In genomic region chr14:23646648-23647549, GRCh38 we compare ENCODE assay signal across 23 cellular contexts. TPM values are rescaled to one million over a fixed set of nuclear protein-coding genes. Genes with fewer than 3 reads are reported as not detected.
DNase-seq lines count a peak whose midpoint lies in the region; ATAC-seq lines count a peak whose summit lies in the region.
"Had no signal": no experiment of that assay in that cellular context is flagged by ENCODE, and none has a peak within 500 bp of the region (broad histone marks: within the 10 kb centered on the region; RNA-seq: fewer than 3 reads in every experiment).

No MANE protein-coding gene starts in this region.

- H4K20me1 ChIP-seq in GM23248 (ENCODE audit: insufficient read depth), result no peaks in the 10 kb centered on the region

- H2AFZ ChIP-seq in GM23248, result no peak overlapping the region
- H2AFZ ChIP-seq: neural progenitor cell had no signal

- H3K36me3 ChIP-seq in GM23248 (ENCODE audit: low read depth), result no peaks in the 10 kb centered on the region
- H3K36me3 ChIP-seq: cardiac muscle cell, esophagus muscularis mucosa, heart right ventricle, neural progenitor cell, upper lobe of right lung had no signal

- H3K79me2 ChIP-seq in GM23248 (ENCODE audit: insufficient read depth), result no peaks in the 10 kb centered on the region

- no peaks in the 10 kb centered on the region for H3F3A ChIP-seq in GM23248 (ENCODE audit: insufficient read depth)

- DNase-seq in GM23248 (peak; percentile 51), M059J (ENCODE audit: low read depth) (peak; percentile 76), myocyte (ENCODE audit: low read depth) (peak; percentile 25)
- no peak for DNase-seq in activated naive CD4-positive, alpha-beta T cell treated with Interleukin-2 at 50 U/mL for 16 hours
- no peak for DNase-seq in stimulated activated CD4-positive, alpha-beta T cell treated with anti-CD3 and anti-CD28 coated beads, Interleukin-15, amount 100 ng/mL, for 24 hours
- DNase-seq: activated CD4-positive, CD25-positive, alpha-beta regulatory T cell treated with anti-CD3 and anti-CD28 coated beads, Interleukin-2, amount 50 U/mL, for 72 hours; C1 segment of cervical spinal cord; GOT3; heart right ventricle; NCI-H146; NCI-H226; SHP77 treated with DMSO at 0.1 percent for 48 hours; T-helper 17 cell; upper lobe of right lung had no signal

- H3K36me3 Mint-ChIP-seq in activated T-helper 17 cell treated with anti-CD3 and anti-CD28 coated beads, Interleukin-2, amount 50 U/mL, for 72 hours (ENCODE audit: low read depth), result no peaks in the 10 kb centered on the region
- H3K36me3 Mint-ChIP-seq: mesothelial cell of epicardium, neural progenitor cell had no signal

- peak; percentile 35 for ATAC-seq in activated T-helper 17 cell treated with anti-CD3 and anti-CD28 coated beads, Interleukin-2, amount 50 U/mL, for 72 hours (replicated peaks)
- no peak for ATAC-seq in HG03175 (IDR thresholded peaks at IDR 0.05; ENCODE audit: unreplicated experiment)
- no peak for ATAC-seq in GM21825 (IDR thresholded peaks at IDR 0.05; ENCODE audit: unreplicated experiment)
- ATAC-seq: heart right ventricle, T-helper 17 cell, upper lobe of right lung had no signal

- WGBS in GM23248 (ENCODE audit: low coverage in 1 of 2, low lambda C conversion rate in 2 of 2, missing lambda C conversion rate in 2 of 2), 2 experiments, result 43 to 47% methylated on average over 6 of the region's 6 CpGs

- no peaks in the 10 kb centered on the region for H3K9me2 ChIP-seq in GM23248 (ENCODE audit: insufficient read depth)

- H3K4me1 ChIP-seq in GM23248 (ENCODE audit: insufficient read depth), result no peaks in the 10 kb centered on the region; the same call in 1 of the 2 replicates
- H3K4me1 ChIP-seq: heart right ventricle, neural progenitor cell, upper lobe of right lung had no signal

- peaks cover 4% of the 10 kb centered on the region for H3K27me3 Mint-ChIP-seq in activated T-helper 17 cell treated with anti-CD3 and anti-CD28 coated beads, Interleukin-2, amount 50 U/mL, for 72 hours
- H3K27me3 Mint-ChIP-seq: stimulated activated naive CD8-positive, alpha-beta T cell treated with anti-CD3 and anti-CD28 coated beads, Interleukin-15, Interleukin-2, amounts not matched to agents 100 ng/mL and 50 ng/mL, for 24 hours had no signal

- H3K27ac Mint-ChIP-seq in activated T-helper 17 cell treated with anti-CD3 and anti-CD28 coated beads, Interleukin-2, amount 50 U/mL, for 72 hours, result peak overlapping the region; percentile 59
- H3K27ac Mint-ChIP-seq: mesothelial cell of epicardium; stimulated activated naive CD8-positive, alpha-beta T cell treated with anti-CD3 and anti-CD28 coated beads, Interleukin-15, Interleukin-2, amounts not matched to agents 100 ng/mL and 50 ng/mL, for 24 hours; T-helper 17 cell had no signal

- no peaks in the 10 kb centered on the region for H3K9me3 Mint-ChIP-seq in activated T-helper 17 cell treated with anti-CD3 and anti-CD28 coated beads, Interleukin-2, amount 50 U/mL, for 72 hours
- H3K9me3 Mint-ChIP-seq: stimulated activated naive CD8-positive, alpha-beta T cell treated with anti-CD3 and anti-CD28 coated beads, Interleukin-15, Interleukin-2, amounts not matched to agents 100 ng/mL and 50 ng/mL, for 24 hours had no signal

- H3K9ac ChIP-seq in GM23248, result no peak overlapping the region
- H3K9ac ChIP-seq: KMS-11, neural progenitor cell had no signal

- H3K4me3 Mint-ChIP-seq in activated T-helper 17 cell treated with anti-CD3 and anti-CD28 coated beads, Interleukin-2, amount 50 U/mL, for 72 hours, result no peak overlapping the region
- H3K4me3 Mint-ChIP-seq: mesothelial cell of epicardium; stimulated activated naive CD8-positive, alpha-beta T cell treated with anti-CD3 and anti-CD28 coated beads, Interleukin-15, Interleukin-2, amounts not matched to agents 100 ng/mL and 50 ng/mL, for 24 hours; T-helper 17 cell had no signal

- H3K27ac ChIP-seq in GM23248, result no peak overlapping the region
- H3K27ac ChIP-seq: cardiac muscle cell, esophagus muscularis mucosa, heart right ventricle, KMS-11, neural progenitor cell, upper lobe of right lung had no signal

- no peaks in the 10 kb centered on the region; the same call in 1 of the 2 replicates for H3K27me3 ChIP-seq in GM23248 (replicated peaks; ENCODE audit: insufficient read depth)
- H3K27me3 ChIP-seq: cardiac muscle cell, esophagus muscularis mucosa, neural progenitor cell, upper lobe of right lung had no signal

- no peak overlapping the region for H3K4me2 ChIP-seq in GM23248 (ENCODE audit: unreplicated experiment)
- H3K4me2 ChIP-seq: KMS-11, neural progenitor cell had no signal

- H3K4me1 Mint-ChIP-seq in activated T-helper 17 cell treated with anti-CD3 and anti-CD28 coated beads, Interleukin-2, amount 50 U/mL, for 72 hours, result no peaks in the 10 kb centered on the region
- H3K4me1 Mint-ChIP-seq: mesothelial cell of epicardium, neural progenitor cell, T-helper 17 cell had no signal

- no peaks in the 10 kb centered on the region for H3K9me3 ChIP-seq in GM23248 (ENCODE audit: low read depth)
- H3K9me3 ChIP-seq: esophagus muscularis mucosa, heart right ventricle, upper lobe of right lung had no signal

- H3K4me3 ChIP-seq in GM23248, result no peak overlapping the region
- H3K4me3 ChIP-seq: cardiac muscle cell, esophagus muscularis mucosa, heart right ventricle, neural progenitor cell, upper lobe of right lung had no signal

- in situ Hi-C loops in GM23248 (cut with MboI), result no loop called here

RNA-seq across cellular contexts. Expression of gene DHRS2, which starts 10.7 kb away (rescaled TPM):
- not detected in 2 replicates for total RNA-seq in GM23248 (2014; rRNA removed; shearing (Covaris generic))
- polyA plus RNA-seq in GM23248 (2016; fragmentation: Nextera tagmentation; extraction: Ambion mirVana), result not detected in 2 replicates
- 11.9 and 16.8 TPM in 2 replicates for total RNA-seq in M059J (2014; rRNA removed; shearing (Covaris generic))
- 10 to 100 TPM in 1 of 2 donors, 1 to 10 TPM in 1; 7.9 to 17.7 TPM for total RNA-seq in activated T-helper 17 cell treated with anti-CD3 and anti-CD28 coated beads, Interleukin-2, amount 50 U/mL, for 72 hours
- total RNA-seq in myocyte, result 0.19 and 1.2 TPM in 2 replicates
- 0.25 TPM for polyA plus RNA-seq in myocyte (2012)
- total RNA-seq: cardiac muscle cell, heart right ventricle, T-helper 17 cell had no signal

Comparison
In these comparisons a context has a peak if more than half of its experiments do, and no peak if none do; other contexts are left out.
1. DNase-seq: peak in GM23248 (single experiment), M059J (single experiment) and myocyte (single experiment); none in activated naive CD4-positive, alpha-beta T cell treated with Interleukin-2 at 50 U/mL for 16 hours (single experiment) and stimulated activated CD4-positive, alpha-beta T cell treated with anti-CD3 and anti-CD28 coated beads, Interleukin-15, amount 100 ng/mL, for 24 hours (single experiment).